ENCODE assay signal across 8 cellular contexts in genomic region chr1:156726549-156727226, GRCh38. TPM values are rescaled to one million over a fixed set of nuclear protein-coding genes. Genes with fewer than 3 reads are reported as not detected.
DNase-seq lines count a peak whose midpoint lies in the region; ATAC-seq and TF ChIP-seq lines count a peak whose summit lies in the region.

No MANE protein-coding gene starts in this region.

- H3K4me1 Mint-ChIP-seq in activated CD4-positive, alpha-beta memory T cell treated with anti-CD3 and anti-CD28 coated beads, Interleukin-2, amount 10 ng/mL, durations not matched to agents 7 days and 5 days = peaks cover 36% of the 10 kb centered on the region

- H3K4me1 ChIP-seq in psoas muscle = peaks cover 45% of the 10 kb centered on the region

- peak overlapping the region; percentile 67 for H3K27ac ChIP-seq in psoas muscle

- H3K9me3 Mint-ChIP-seq in activated CD4-positive, alpha-beta memory T cell treated with anti-CD3 and anti-CD28 coated beads, Interleukin-2, amount 10 ng/mL, durations not matched to agents 7 days and 5 days = no peaks in the 10 kb centered on the region

- H3K36me3 ChIP-seq in BJ (ENCODE audit: control insufficient read depth, insufficient read depth, low read length) = peaks cover 9% of the 10 kb centered on the region
- H3K36me3 ChIP-seq in psoas muscle (ENCODE audit: insufficient read depth in 1 of 2, low read depth in 1 of 2) = peaks cover 7 to 49% of the 10 kb centered on the region in 2 donors

- no peaks in the 10 kb centered on the region for H3K9me3 ChIP-seq in psoas muscle

- peak; percentile 72 for TF ChIP-seq CTCF in BJ (IDR thresholded peaks at IDR 0.05; ENCODE audit: insufficient read depth, low read depth, low read length)
- TF ChIP-seq CTCF in GM20000 (IDR thresholded peaks at IDR 0.05; ENCODE audit: extremely low read depth, missing control alignments) = peak; percentile 66
- TF ChIP-seq CTCF in psoas muscle (IDR thresholded peaks at IDR 0.05) = peak; percentile 42

- POLR2A ChIA-PET in BJ (lab: Charles Lee) = interaction anchor here (0.6 to 1.3 kb wide), 2 partner anchors 37 to 822 kb away, joined by 4 to 8 read pairs; no protein-coding TSS in a partner anchor
- POLR2A ChIA-PET in activated CD4-positive, alpha-beta memory T cell treated with anti-CD3 and anti-CD28 coated beads, Interleukin-2, amount 10 ng/mL, durations not matched to agents 7 days and 5 days (lab: Charles Lee) = interaction anchor here (0.6 to 8.9 kb wide), 16 partner anchors 14 to 318 kb away, joined by 3 to 150 read pairs (median 10); partner anchors contain the start of genes HDGF, MRPL24, NES and NTRK1

- H3K27me3 ChIP-seq in BJ (ENCODE audit: control insufficient read depth, insufficient read depth, low read length) = no peaks in the 10 kb centered on the region
- no peaks in the 10 kb centered on the region for H3K27me3 ChIP-seq in psoas muscle (ENCODE audit: insufficient read depth in 3 of 3, low read length in 2 of 3)

- H3K36me3 Mint-ChIP-seq in activated CD4-positive, alpha-beta memory T cell treated with anti-CD3 and anti-CD28 coated beads, Interleukin-2, amount 10 ng/mL, durations not matched to agents 7 days and 5 days (ENCODE audit: low read depth) = peaks cover 40% of the 10 kb centered on the region

- no peak for DNase-seq in BJ (ENCODE audit: low read depth)
- DNase-seq in GM20000 (ENCODE audit: low spot score) = peak; percentile 78
- DNase-seq in NCI-H69 (lab: John Stamatoyannopoulos, UW) = peak; percentile 77
- peak; percentile 67 for DNase-seq in activated CD4-positive, alpha-beta memory T cell treated with anti-CD3 and anti-CD28 coated beads, Interleukin-2, amount 10 ng/mL, durations not matched to agents 7 days and 5 days
- DNase-seq in fibroblast of peridontal ligament (ENCODE audit: extremely low read depth) = peak; percentile 75
- DNase-seq in psoas muscle = no peak
- no peak for DNase-seq in GM19238 (ENCODE audit: insufficient read length, low spot score)

- intact Hi-C loops in psoas muscle (cut with DNase I) = loop anchor here (1.0 to 5.0 kb wide), 3 partner anchors 37 to 68 kb away; partner anchors contain the start of gene PRCC (in 1 of the 2)

- ATAC-seq in psoas muscle (no peak), HG03280 (IDR thresholded peaks at IDR 0.05; ENCODE audit: unreplicated experiment) (no peak)

- H3K27ac Mint-ChIP-seq in activated CD4-positive, alpha-beta memory T cell treated with anti-CD3 and anti-CD28 coated beads, Interleukin-2, amount 10 ng/mL, durations not matched to agents 7 days and 5 days = no peak overlapping the region

- WGBS in psoas muscle, 3 donors = 42 to 50% (median 43%) methylated on average over 15 of the region's 15 CpGs

- CTCF ChIA-PET in BJ (lab: Yijun Ruan, JAX) = interaction anchor here (0.6 to 41.7 kb wide), 53 partner anchors 15 to 233 kb away, joined by 3 to 1556 read pairs (median 5); partner anchors contain the start of genes CRABP2, INSRR, MRPL24 and NES
- CTCF ChIA-PET in activated CD4-positive, alpha-beta memory T cell treated with anti-CD3 and anti-CD28 coated beads, Interleukin-2, amount 10 ng/mL, durations not matched to agents 7 days and 5 days (lab: Charles Lee) = interaction anchor here (1.0 to 6.7 kb wide), 51 partner anchors 8 to 269 kb away, joined by 3 to 212 read pairs (median 8); partner anchors contain the start of genes CRABP2, HDGF, INSRR and MRPL24

- no peak overlapping the region for H3K4me3 Mint-ChIP-seq in activated CD4-positive, alpha-beta memory T cell treated with anti-CD3 and anti-CD28 coated beads, Interleukin-2, amount 10 ng/mL, durations not matched to agents 7 days and 5 days

- H3K4me3 ChIP-seq in BJ (ENCODE audit: low read depth, low read length) (peak overlapping the region; percentile 35), psoas muscle (peak overlapping the region; percentile 80)

- no peaks in the 10 kb centered on the region for H3K27me3 Mint-ChIP-seq in activated CD4-positive, alpha-beta memory T cell treated with anti-CD3 and anti-CD28 coated beads, Interleukin-2, amount 10 ng/mL, durations not matched to agents 7 days and 5 days

RNA-seq across cellular contexts. Expression of gene METTL25B, which starts 1.6 kb away (rescaled TPM):
- polyA plus RNA-seq in BJ (2011; rRNA removed) = 9.5 and 14.6 TPM in 2 replicates
- polyA minus RNA-seq in BJ (2011; rRNA and poly(A)+ RNA removed) = 8.6 and 11.3 TPM in 2 replicates
- total RNA-seq in activated CD4-positive, alpha-beta memory T cell treated with anti-CD3 and anti-CD28 coated beads, Interleukin-2, amount 10 ng/mL, durations not matched to agents 7 days and 5 days = 10 to 100 TPM; 40.3 to 44.3 TPM
- total RNA-seq in psoas muscle = 10 to 100 TPM; 18.5 to 32.1 (median 28.5) TPM
- 10 to 100 TPM; 22.1 to 31.5 (median 27.0) TPM for polyA plus RNA-seq in psoas muscle

RNA-seq across cellular contexts. Expression of gene ISG20L2, which starts 1.9 kb away (rescaled TPM):
- polyA plus RNA-seq in BJ (2011; rRNA removed) = 30.6 and 36.6 TPM in 2 replicates
- polyA minus RNA-seq in BJ (2011; rRNA and poly(A)+ RNA removed) = 13.3 and 22.1 TPM in 2 replicates
- 10 to 100 TPM; 42.0 to 43.3 TPM for total RNA-seq in activated CD4-positive, alpha-beta memory T cell treated with anti-CD3 and anti-CD28 coated beads, Interleukin-2, amount 10 ng/mL, durations not matched to agents 7 days and 5 days
- 10 to 100 TPM in 3 of 4 donors, 1 to 10 TPM in 1; 7.4 to 19.8 (median 16.5) TPM for total RNA-seq in psoas muscle
- 10 to 100 TPM in 2 of 3 donors, 1 to 10 TPM in 1; 7.6 to 20.4 (median 20.2) TPM for polyA plus RNA-seq in psoas muscle

RNA-seq across cellular contexts. Expression of gene MRPL24, which starts 14.2 kb away (rescaled TPM):
- polyA plus RNA-seq in BJ (2011; rRNA removed) = 104 and 120 TPM in 2 replicates
- polyA minus RNA-seq in BJ (2011; rRNA and poly(A)+ RNA removed) = 20.5 and 27.5 TPM in 2 replicates
- 10 to 100 TPM; 40.3 to 43.8 TPM for total RNA-seq in activated CD4-positive, alpha-beta memory T cell treated with anti-CD3 and anti-CD28 coated beads, Interleukin-2, amount 10 ng/mL, durations not matched to agents 7 days and 5 days
- 100 to 1,000 TPM in 2 of 4 donors, 10 to 100 TPM in 2; 86.1 to 137 (median 99.8) TPM for total RNA-seq in psoas muscle
- polyA plus RNA-seq in psoas muscle = 100 to 1,000 TPM; 140 to 174 (median 146) TPM

RNA-seq across cellular contexts. Expression of gene CRABP2, which starts 21.3 kb away (rescaled TPM):
- polyA plus RNA-seq in BJ (2011; rRNA removed) (52.8 and 75.9 TPM in 2 replicates), psoas muscle (under 1 TPM; 0.13 to 0.57 (median 0.53) TPM)
- 10.0 and 18.5 TPM in 2 replicates for polyA minus RNA-seq in BJ (2011; rRNA and poly(A)+ RNA removed)
- 1 to 10 TPM in 1 of 2 experiments, under 1 TPM in 1; 0.58 to 1.2 TPM for total RNA-seq in activated CD4-positive, alpha-beta memory T cell treated with anti-CD3 and anti-CD28 coated beads, Interleukin-2, amount 10 ng/mL, durations not matched to agents 7 days and 5 days
- 1 to 10 TPM in 2 of 4 donors, under 1 TPM in 1, not detected in 1; 0.71 to 1.7 (median 1.6) TPM for total RNA-seq in psoas muscle

RNA-seq across cellular contexts. Expression of gene HDGF, which starts 24.8 kb away (rescaled TPM):
- polyA plus RNA-seq in BJ (2011; rRNA removed) (179 and 180 TPM in 2 replicates), psoas muscle (100 to 1,000 TPM; 161 to 367 (median 163) TPM)
- polyA minus RNA-seq in BJ (2011; rRNA and poly(A)+ RNA removed) = 74.3 and 87.1 TPM in 2 replicates
- 100 to 1,000 TPM; 222 to 229 TPM for total RNA-seq in activated CD4-positive, alpha-beta memory T cell treated with anti-CD3 and anti-CD28 coated beads, Interleukin-2, amount 10 ng/mL, durations not matched to agents 7 days and 5 days
- 100 to 1,000 TPM; 164 to 240 (median 208) TPM for total RNA-seq in psoas muscle

Comparison
In these comparisons a context has a peak if more than half of its experiments do, and no peak if none do; other contexts are left out.
1. DNase-seq: peak in GM20000 (single experiment), NCI-H69 (single experiment), activated CD4-positive, alpha-beta memory T cell treated with anti-CD3 and anti-CD28 coated beads, Interleukin-2, amount 10 ng/mL, durations not matched to agents 7 days and 5 days (single experiment) and fibroblast of peridontal ligament (single experiment); none in BJ (single experiment), psoas muscle (0 of 2) and GM19238 (single experiment).
2. Peak in every context shown above with its lines, with median percentiles within 50 percentile points of each other: CTCF ChIP-seq.